In genomic region chr6:159790149-159790946, GRCh38 we compare ENCODE assay signal across 8 cellular contexts. TPM values are rescaled to one million over a fixed set of nuclear protein-coding genes. Genes with fewer than 3 reads are reported as not detected.
A peak's percentile ranks its signal among the peaks of the same experiment; 100 is the strongest.
DNase-seq lines count a peak whose midpoint lies in the region; ATAC-seq and TF ChIP-seq lines count a peak whose summit lies in the region.

Gene MRPL18, plus strand, starts transcription at chr6:159790467. Its CDS starts 121 bp downstream, at chr6:159790588.

- peak within 1 kb of the TSS; percentile 96 for H3K27ac ChIP-seq in C4-2B
- H3K27ac ChIP-seq in left lung: peak within 1 kb of the TSS; percentile 89 to 97

- peaks cover 0 to 45% of the 10 kb centered on the region in 2 donors for H3K36me3 ChIP-seq in left lung

- no peaks in the 10 kb centered on the region for H3K27me3 ChIP-seq in left lung

- ATAC-seq in GM19395 (IDR thresholded peaks at IDR 0.05; ENCODE audit: unreplicated experiment): peak; percentile 87
- ATAC-seq in HG03565 (IDR thresholded peaks at IDR 0.05; ENCODE audit: unreplicated experiment): peak; percentile 86
- ATAC-seq in left lung: peak; percentile 92

- TF ChIP-seq CTCF in C4-2B (conservative IDR thresholded peaks at IDR 0.05) (no peak), left lung (IDR thresholded peaks at IDR 0.05) (no peak)

- H3K9me3 ChIP-seq in left lung: no peaks in the 10 kb centered on the region

- DNase-seq in NCI-H774 (lab: John Stamatoyannopoulos, UW): peak; percentile 98
- peak; percentile 79 to 82 for DNase-seq in activated CD4-positive, alpha-beta T cell treated with anti-CD3 and anti-CD28 coated beads, Interleukin-2, amount 50 U/mL, for 4 hours
- peak; percentile 98 for DNase-seq in dermis blood vessel endothelial cell
- DNase-seq in left lung: peak; percentile 95 to 96
- DNase-seq in stimulated activated CD4-positive, alpha-beta T cell treated with anti-CD3 and anti-CD28 coated beads, Interleukin-4, amount 100 ng/mL, for 1 hour: peak; percentile 86

- H3K4me3 ChIP-seq in left lung: peak within 1 kb of the TSS; percentile 100

- peaks cover 25 to 66% of the 10 kb centered on the region in 2 donors for H3K4me1 ChIP-seq in left lung

- intact Hi-C loops in left lung (cut with DNase I): no loop called here

RNA-seq across cellular contexts. Expression of gene MRPL18, which starts in this region (rescaled TPM):
- total RNA-seq in dermis blood vessel endothelial cell (67.6 and 69.4 TPM in 2 replicates), left lung (10 to 100 TPM; 56.0 to 67.5 TPM)

Comparison
In these comparisons a context has a peak if more than half of its experiments do, and no peak if none do; other contexts are left out.
1. Peak in every context shown above with its lines: DNase-seq, ATAC-seq, H3K4me3 ChIP-seq and H3K27ac ChIP-seq.